8 cellular contexts compared by ENCODE assay signal in the genomic region with DNA sequence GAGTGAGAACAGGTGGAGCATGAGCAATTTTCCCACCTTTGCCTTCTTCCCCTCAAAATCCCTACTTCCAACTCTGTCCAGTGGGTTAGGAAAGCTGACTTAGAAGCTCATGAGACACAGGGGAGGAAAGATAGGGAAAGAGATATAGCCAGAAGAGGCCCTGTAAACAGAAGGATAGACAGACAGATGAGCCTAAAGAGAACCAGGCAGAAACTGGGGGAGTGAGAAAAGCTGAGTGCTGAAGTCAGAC. TPM values are rescaled to one million over a fixed set of nuclear protein-coding genes. Genes with fewer than 3 reads are reported as not detected.
DNase-seq lines count a peak whose midpoint lies in the region; ATAC-seq and TF ChIP-seq lines count a peak whose summit lies in the region.
"Had no signal": no experiment of that assay in that cellular context is flagged by ENCODE, and none has a peak within 500 bp of the region (broad histone marks: within the 10 kb centered on the region; RNA-seq: fewer than 3 reads in every experiment).

No MANE protein-coding gene starts in this region.

- peak overlapping the region; percentile 65 for H3K4me3 ChIP-seq in DOHH2 (ENCODE audit: low read length)

- no peaks in the 10 kb centered on the region for H3K9me3 ChIP-seq in DOHH2 (ENCODE audit: control insufficient read depth, insufficient read depth, low read length)

- H3K9me2 ChIP-seq in DOHH2 (replicated peaks; ENCODE audit: control insufficient read depth, low read length), result no peaks in the 10 kb centered on the region

- H3K4me1 ChIP-seq in DOHH2 (ENCODE audit: control insufficient read depth, low read length), result peaks cover 60% of the 10 kb centered on the region

- H3K27me3 Mint-ChIP-seq in MCF 10A (ENCODE audit: insufficient read depth, unreplicated experiment) (no peaks in the 10 kb centered on the region), neural crest cell (ENCODE audit: low read depth) (no peaks in the 10 kb centered on the region), natural killer cell (ENCODE audit: low read depth in 2 of 2) (peaks cover 0 to 17% of the 10 kb centered on the region in 2 donors)
- H3K27me3 Mint-ChIP-seq: activated naive CD8-positive, alpha-beta T cell had no signal

- ATAC-seq in natural killer cell, result no peak

- H3K4me2 ChIP-seq in DOHH2 (ENCODE audit: low read length), result peak overlapping the region; percentile 69

- H3K4me3 Mint-ChIP-seq in MCF 10A (ENCODE audit: unreplicated experiment) (no peak overlapping the region), neural crest cell (peak overlapping the region; percentile 92), natural killer cell (no peak overlapping the region)
- H3K4me3 Mint-ChIP-seq: activated naive CD8-positive, alpha-beta T cell had no signal

- H3K36me3 Mint-ChIP-seq in MCF 10A (ENCODE audit: insufficient read depth, unreplicated experiment) (peaks cover 57% of the 10 kb centered on the region), neural crest cell (ENCODE audit: low read depth) (peaks cover 17% of the 10 kb centered on the region), natural killer cell (no peaks in the 10 kb centered on the region)
- H3K36me3 Mint-ChIP-seq: activated naive CD8-positive, alpha-beta T cell had no signal

- H3K27ac Mint-ChIP-seq in MCF 10A (ENCODE audit: low read depth, unreplicated experiment) (peak overlapping the region; percentile 91), neural crest cell (ENCODE audit: unreplicated experiment) (peak overlapping the region; percentile 85), natural killer cell (no peak overlapping the region)
- H3K27ac Mint-ChIP-seq: activated naive CD8-positive, alpha-beta T cell had no signal

- H3K27ac ChIP-seq in DOHH2 (ENCODE audit: low read depth, low read length), result peak overlapping the region; percentile 44

- no peaks in the 10 kb centered on the region for H3K79me2 ChIP-seq in DOHH2 (ENCODE audit: control insufficient read depth, low read length)

- 0 out of 2 replicates have a peak, but pooled peaks cover 3% of the 10 kb centered on the region for H3K36me3 ChIP-seq in DOHH2 (ENCODE audit: control insufficient read depth, low read length)

- CTCF ChIA-PET in MCF 10A (lab: Yijun Ruan, JAX), result interaction anchor here (0.7 to 3.3 kb wide), 11 partner anchors 9 to 247 kb away, joined by 3 to 25 read pairs (median 8); a partner anchor contains a TSS

- POLR2A ChIA-PET in MCF 10A (lab: Yijun Ruan, JAX), result interaction anchor here (0.5 to 12.7 kb wide), 24 partner anchors 9 to 415 kb away, joined by 3 to 133 read pairs (median 4); a partner anchor contains a TSS

- DNase-seq in MCF 10A (ENCODE audit: unreplicated experiment) (no peak), neural crest cell (ENCODE audit: low read depth, low spot score) (no peak), mesenteric fat pad (ENCODE audit: low spot score) (no peak), natural killer cell (no peak), SW480 (ENCODE audit: low spot score) (no peak)
- DNase-seq: stimulated activated CD4-positive, alpha-beta T cell treated with anti-CD3 and anti-CD28 coated beads, Interleukin-2, amount 100 ng/mL, for 48 hours had no signal

- H3K27me3 ChIP-seq in DOHH2 (ENCODE audit: control insufficient read depth, low read length), result peaks cover 3% of the 10 kb centered on the region; the same call in 1 of the 2 replicates

- no TSS peak for BruUV-seq in MCF 10A (replicated peaks; lab: Mats Ljungman, UMichigan)

- peaks cover 60% of the 10 kb centered on the region for H3K4me1 Mint-ChIP-seq in MCF 10A (ENCODE audit: insufficient read depth, unreplicated experiment)
- peaks cover 61% of the 10 kb centered on the region for H3K4me1 Mint-ChIP-seq in neural crest cell
- H3K4me1 Mint-ChIP-seq in natural killer cell, result peaks cover 4 to 6% of the 10 kb centered on the region in 2 donors

- H4K20me1 ChIP-seq in DOHH2 (ENCODE audit: control insufficient read depth, insufficient read depth, low read depth, low read length), result no peaks in the 10 kb centered on the region

- H3K9me3 Mint-ChIP-seq in MCF 10A (ENCODE audit: unreplicated experiment) (no peaks in the 10 kb centered on the region), neural crest cell (no peaks in the 10 kb centered on the region), natural killer cell (no peaks in the 10 kb centered on the region)

- intact Hi-C loops in MCF 10A (cut with micrococcal nuclease) (no loop called here), natural killer cell (cut with micrococcal nuclease) (no loop called here)

- H3F3A ChIP-seq in DOHH2 (ENCODE audit: control insufficient read depth, insufficient read depth), result 0 out of 2 replicates have a peak, but pooled peaks cover 9% of the 10 kb centered on the region

- TF ChIP-seq CTCF in DOHH2 (IDR thresholded peaks at IDR 0.05; ENCODE audit: low read depth, low read length, poor library complexity, severe bottlenecking) (no peak), MCF 10A (IDR thresholded peaks at IDR 0.05; ENCODE audit: unreplicated experiment) (no peak), neural crest cell (conservative IDR thresholded peaks at IDR 0.05) (no peak), natural killer cell (IDR thresholded peaks at IDR 0.05) (no peak)

RNA-seq across cellular contexts. Expression of a gene that starts 5.0 kb away (rescaled TPM):
- total RNA-seq in MCF 10A (2022) (82.1 and 138 TPM in 2 replicates), neural crest cell (32.8 and 33.1 TPM in 2 replicates), mesenteric fat pad (6.0 TPM), natural killer cell (under 1 TPM; 0.45 to 0.61 (median 0.56) TPM)

RNA-seq across cellular contexts. Expression of a gene that starts 20.5 kb away (rescaled TPM):
- total RNA-seq in MCF 10A (2022), result 39.0 and 44.4 TPM in 2 replicates
- total RNA-seq in neural crest cell, result 58.7 and 62.7 TPM in 2 replicates
- total RNA-seq in mesenteric fat pad, result 20.8 TPM
- total RNA-seq in natural killer cell, result 10 to 100 TPM; 17.0 to 21.2 (median 20.2) TPM

RNA-seq across cellular contexts. Expression of a gene that starts 32.6 kb away (rescaled TPM):
- 6.1 and 7.1 TPM in 2 replicates for total RNA-seq in MCF 10A (2022)
- total RNA-seq in neural crest cell, result 11.5 and 13.6 TPM in 2 replicates
- total RNA-seq in mesenteric fat pad, result 4.9 TPM
- total RNA-seq in natural killer cell, result 10 to 100 TPM; 12.1 to 15.1 (median 13.6) TPM

RNA-seq across cellular contexts. Expression of a gene that starts 48.2 kb away (rescaled TPM):
- total RNA-seq in MCF 10A (2022) (175 and 201 TPM in 2 replicates), neural crest cell (134 and 136 TPM in 2 replicates), mesenteric fat pad (54.8 TPM), natural killer cell (10 to 100 TPM; 16.3 to 22.4 (median 18.5) TPM)

RNA-seq across cellular contexts. Expression of a gene that starts 57.3 kb away (rescaled TPM):
- 162 and 173 TPM in 2 replicates for total RNA-seq in MCF 10A (2022)
- 199 and 215 TPM in 2 replicates for total RNA-seq in neural crest cell
- 113 TPM for total RNA-seq in mesenteric fat pad
- 10 to 100 TPM; 15.7 to 19.1 (median 16.4) TPM for total RNA-seq in natural killer cell

Comparison
In these comparisons a context has a peak if more than half of its experiments do, and no peak if none do; other contexts are left out.
1. H3K27ac Mint-ChIP-seq: peak in MCF 10A (single experiment) and neural crest cell (single experiment); none in natural killer cell (0 of 2).